ENCODE assay signal across 28 cellular contexts in the genomic region with DNA sequence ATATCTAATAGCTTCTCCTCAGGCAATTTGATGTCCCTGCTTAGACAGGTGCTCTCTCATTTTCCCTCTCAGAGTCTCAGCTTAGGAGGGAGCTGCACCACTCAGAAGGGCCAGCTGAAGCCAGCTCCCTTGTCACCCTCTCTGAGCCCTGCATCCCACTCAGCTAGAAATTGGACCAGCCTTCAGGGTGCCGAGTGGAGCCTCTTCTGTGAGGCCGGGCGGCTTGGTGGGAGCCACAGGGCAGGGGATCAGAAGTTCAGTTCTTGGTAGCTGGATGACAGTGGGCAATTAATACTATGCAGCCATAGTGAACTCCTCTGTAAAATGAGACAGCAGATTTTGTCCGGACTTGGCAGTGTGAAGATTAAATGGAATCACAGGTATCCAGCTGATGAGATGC.
"Had no signal": no experiment of that assay in that cellular context is flagged by ENCODE, and none has a peak within 500 bp of the region (broad histone marks: within the 10 kb centered on the region; RNA-seq: fewer than 3 reads in every experiment).

No MANE protein-coding gene starts in this region.

- H3K9me3 ChIP-seq: ascending aorta, SJCRH30 had no signal

- H3K27me3 ChIP-seq: ascending aorta, cardiac muscle cell had no signal

- H3K4me1 ChIP-seq: SJCRH30 had no signal

- H3K36me3 ChIP-seq: ascending aorta, cardiac muscle cell, SJCRH30, WERI-Rb-1 had no signal

- H3K27me3 Mint-ChIP-seq: activated naive CD8-positive, alpha-beta T cell treated with anti-CD3 and anti-CD28 coated beads, Interleukin-2, amount 10 ng/mL, durations not matched to agents 7 days and 5 days; activated T-cell treated with anti-CD3 and anti-CD28 coated beads, Interleukin-2, amount 50 U/mL, for 24 hours; central memory CD8-positive, alpha-beta T cell had no signal

- H3K4me1 Mint-ChIP-seq: activated naive CD4-positive, alpha-beta T cell treated with anti-CD3 and anti-CD28 coated beads, Interleukin-2, amount 50 U/mL, for 24 hours; activated naive CD8-positive, alpha-beta T cell treated with anti-CD3 and anti-CD28 coated beads, Interleukin-2, amount 10 ng/mL, durations not matched to agents 7 days and 5 days; central memory CD8-positive, alpha-beta T cell had no signal

- H3K27ac Mint-ChIP-seq: activated CD8-positive, alpha-beta T cell treated with anti-CD3 and anti-CD28 coated beads, Interleukin-2, amount 10 ng/mL, durations not matched to agents 7 days and 5 days; activated naive CD4-positive, alpha-beta T cell treated with anti-CD3 and anti-CD28 coated beads, Interleukin-2, amount 50 U/mL, for 24 hours; activated naive CD8-positive, alpha-beta T cell treated with anti-CD3 and anti-CD28 coated beads, Interleukin-2, amount 10 ng/mL, durations not matched to agents 7 days and 5 days; activated T-cell treated with anti-CD3 and anti-CD28 coated beads, Interleukin-2, amount 50 U/mL, for 24 hours; activated T-helper 2 cell treated with anti-CD3 and anti-CD28 coated beads, Interferon-gamma antibody, Interleukin-2, Interleukin-4, amounts not matched to agents 10 μg/mL and 5 μg/mL and 100 μg/mL, durations not matched to agents 14 hours and 24 hours and 36 hours had no signal

- DNase-seq: activated CD4-positive, alpha-beta T cell treated with anti-CD3 and anti-CD28 coated beads for 1 hour; activated CD4-positive, alpha-beta T cell treated with anti-CD3 and anti-CD28 coated beads for 48 hours; activated CD4-positive, alpha-beta T cell treated with anti-CD3 and anti-CD28 coated beads, Interleukin-2, amount 50 U/mL, for 48 hours; activated CD4-positive, CD25-positive, alpha-beta regulatory T cell; activated CD8-positive, alpha-beta T cell treated with anti-CD3 and anti-CD28 coated beads, Interleukin-2, amount 10 ng/mL, durations not matched to agents 7 days and 5 days; activated gamma-delta T cell; activated naive CD4-positive, alpha-beta T cell treated with Interleukin-2 at 50 U/mL for 16 hours; activated naive CD8-positive, alpha-beta T cell treated with anti-CD3 and anti-CD28 coated beads, Interleukin-2, amount 10 ng/mL, durations not matched to agents 7 days and 5 days; activated T-cell treated with anti-CD3 and anti-CD28 coated beads, Interleukin-2, amount 50 U/mL, for 24 hours; amygdala; NCI-H1105 treated with DMSO at 0.1 percent for 48 hours; NCI-H1436 treated with DMSO at 0.1 percent for 48 hours; NCI-H1694 treated with DMSO at 0.1 percent for 48 hours; NCI-H2029; NCI-H2171 treated with DMSO at 0.1 percent for 48 hours; NCI-H446; NCI-H526 treated with DMSO at 0.1 percent for 48 hours; NCI-H774; SJCRH30; T1000; WERI-Rb-1 had no signal

- H3K4me3 Mint-ChIP-seq: activated CD8-positive, alpha-beta T cell treated with anti-CD3 and anti-CD28 coated beads, Interleukin-2, amount 10 ng/mL, durations not matched to agents 7 days and 5 days; activated naive CD4-positive, alpha-beta T cell treated with anti-CD3 and anti-CD28 coated beads, Interleukin-2, amount 50 U/mL, for 24 hours; activated naive CD8-positive, alpha-beta T cell treated with anti-CD3 and anti-CD28 coated beads, Interleukin-2, amount 10 ng/mL, durations not matched to agents 7 days and 5 days; activated T-cell treated with anti-CD3 and anti-CD28 coated beads, Interleukin-2, amount 50 U/mL, for 24 hours; central memory CD8-positive, alpha-beta T cell had no signal

- ATAC-seq: activated CD8-positive, alpha-beta T cell treated with anti-CD3 and anti-CD28 coated beads, Interleukin-2, amount 10 ng/mL, durations not matched to agents 7 days and 5 days; Panc1 had no signal

- H3K27ac ChIP-seq: ascending aorta, cardiac muscle cell, SJCRH30, SK-N-MC, WERI-Rb-1 had no signal

- H3K4me3 ChIP-seq: ascending aorta, cardiac muscle cell, SJCRH30, SK-N-MC had no signal

- H3K36me3 Mint-ChIP-seq: activated naive CD4-positive, alpha-beta T cell treated with anti-CD3 and anti-CD28 coated beads, Interleukin-2, amount 50 U/mL, for 24 hours; activated naive CD8-positive, alpha-beta T cell treated with anti-CD3 and anti-CD28 coated beads, Interleukin-2, amount 10 ng/mL, durations not matched to agents 7 days and 5 days had no signal

- H3K9me3 Mint-ChIP-seq: activated naive CD4-positive, alpha-beta T cell treated with anti-CD3 and anti-CD28 coated beads, Interleukin-2, amount 50 U/mL, for 24 hours; activated naive CD8-positive, alpha-beta T cell treated with anti-CD3 and anti-CD28 coated beads, Interleukin-2, amount 10 ng/mL, durations not matched to agents 7 days and 5 days; activated T-cell treated with anti-CD3 and anti-CD28 coated beads, Interleukin-2, amount 50 U/mL, for 24 hours; activated T-helper 2 cell treated with anti-CD3 and anti-CD28 coated beads, Interferon-gamma antibody, Interleukin-2, Interleukin-4, amounts not matched to agents 10 μg/mL and 5 μg/mL and 100 μg/mL, durations not matched to agents 14 hours and 24 hours and 36 hours; central memory CD8-positive, alpha-beta T cell had no signal
